Comparison of ENCODE assay signal across 9 cellular contexts in genomic region chr1:8027748-8028631, GRCh38. TPM values are rescaled to one million over a fixed set of nuclear protein-coding genes. Genes with fewer than 3 reads are reported as not detected.
A peak's percentile ranks its signal among the peaks of the same experiment; 100 is the strongest.
DNase-seq lines count a peak whose midpoint lies in the region; ATAC-seq and TF ChIP-seq lines count a peak whose summit lies in the region.
"Had no signal": no experiment of that assay in that cellular context is flagged by ENCODE, and none has a peak within 500 bp of the region (broad histone marks: within the 10 kb centered on the region; RNA-seq: fewer than 3 reads in every experiment).

No MANE protein-coding gene starts in this region.

- peak overlapping the region; percentile 89 for H3K4me2 ChIP-seq in PC-3 (ENCODE audit: low read length)
- H3K4me2 ChIP-seq: KMS-11 had no signal

- H3K9me3 ChIP-seq in PC-3 (ENCODE audit: low read length) (no peaks in the 10 kb centered on the region), esophagus (ENCODE audit: control insufficient read depth in 2 of 2, insufficient read depth in 1 of 2, low read depth in 1 of 2, low read length in 1 of 2) (no peaks in the 10 kb centered on the region), psoas muscle (no peaks in the 10 kb centered on the region)

- H2AFZ ChIP-seq in PC-3 (ENCODE audit: low read length) = no peak overlapping the region

- CTCF ChIA-PET in PC-3 (lab: Charles Lee) = interaction anchor here (0.6 to 2.7 kb wide), 6 partner anchors 12 to 286 kb away, joined by 3 to 8 read pairs (median 4); no protein-coding TSS in a partner anchor

- H3K27me3 ChIP-seq in PC-3 (ENCODE audit: low read length) (no peaks in the 10 kb centered on the region), esophagus (ENCODE audit: control insufficient read depth in 1 of 2, insufficient read depth in 2 of 2, low read length in 2 of 2) (no peaks in the 10 kb centered on the region), psoas muscle (ENCODE audit: insufficient read depth in 3 of 3, low read length in 2 of 3) (no peaks in the 10 kb centered on the region)

- in situ Hi-C loops in GM13977 (cut with MboI; ENCODE audit: low pct_unique_long_range_greater_than_20kb, low sequenced_read_pairs, unreplicated experiment) = no loop called here

- H3K4me3 ChIP-seq in PC-3 (ENCODE audit: low read length) (peak overlapping the region; percentile 98), esophagus (ENCODE audit: low read depth in 1 of 2, low read length in 2 of 2) (no peak overlapping the region), psoas muscle (peak overlapping the region; percentile 13)

- peaks cover 14% of the 10 kb centered on the region for H3F3A ChIP-seq in PC-3 (ENCODE audit: low read length, unreplicated experiment)

- peak overlapping the region; percentile 87 for H3K9ac ChIP-seq in PC-3 (ENCODE audit: low read length)
- H3K9ac ChIP-seq: KMS-11 had no signal

- intact Hi-C loops in PC-3 (cut with micrococcal nuclease) = loop anchor here (1.0 to 2.0 kb wide), 7 partner anchors 33 to 231 kb away; no protein-coding TSS in a partner anchor
- intact Hi-C loops in psoas muscle (cut with DNase I) = no loop called here

- H3K4me1 ChIP-seq in PC-3 (ENCODE audit: insufficient read depth, low read length) = peaks cover 44% of the 10 kb centered on the region
- H3K4me1 ChIP-seq in esophagus (ENCODE audit: control insufficient read depth in 2 of 2, insufficient read depth in 2 of 2, low read length in 1 of 2) = peaks cover 0 to 5% of the 10 kb centered on the region in 2 donors
- peaks cover 34% of the 10 kb centered on the region for H3K4me1 ChIP-seq in psoas muscle

- ATAC-seq in PC-3 (peak; percentile 39), psoas muscle (peak in 2 of 4 donors; percentile 28 to 59), GM21619 (IDR thresholded peaks at IDR 0.05; ENCODE audit: unreplicated experiment) (no peak)

- WGBS in esophagus, 2 donors = 36 to 47% methylated on average over 8 of the region's 8 CpGs
- 50 to 62% (median 56%) methylated on average over 8 of the region's 8 CpGs for WGBS in psoas muscle, 3 donors

- no TSS peak for BruUV-seq in PC-3 (replicated peaks; lab: Mats Ljungman, UMichigan)

- POLR2A ChIA-PET in PC-3 (lab: Charles Lee; ENCODE audit: unreplicated experiment) = interaction anchor here (0.5 to 1.5 kb wide), 17 partner anchors 8 to 322 kb away, joined by 3 to 18 read pairs (median 3); no protein-coding TSS in a partner anchor

- TF ChIP-seq CTCF in PC-3 (conservative IDR thresholded peaks at IDR 0.05; ENCODE audit: low read depth, low read length) (no peak), psoas muscle (IDR thresholded peaks at IDR 0.05) (no peak), GM20000 (IDR thresholded peaks at IDR 0.05; ENCODE audit: extremely low read depth, missing control alignments) (no peak), GM13977 (IDR thresholded peaks at IDR 0.05; ENCODE audit: extremely low read depth, insufficient read depth, missing control alignments) (no peak)

- H4K20me1 ChIP-seq in PC-3 (ENCODE audit: low read length) = peaks cover 26% of the 10 kb centered on the region

- no peaks in the 10 kb centered on the region for H3K9me2 ChIP-seq in PC-3 (replicated peaks; ENCODE audit: low read length)

- H3K36me3 ChIP-seq in PC-3 (ENCODE audit: low read depth, low read length) = peaks cover 24% of the 10 kb centered on the region
- no peaks in the 10 kb centered on the region for H3K36me3 ChIP-seq in esophagus (ENCODE audit: control insufficient read depth in 2 of 2, insufficient read depth in 2 of 2, low read length in 1 of 2)
- H3K36me3 ChIP-seq in psoas muscle (ENCODE audit: insufficient read depth in 1 of 2, low read depth in 1 of 2) = no peaks in the 10 kb centered on the region

- H3K79me2 ChIP-seq in PC-3 (ENCODE audit: low read length) = peaks cover 39% of the 10 kb centered on the region

- peak overlapping the region; percentile 94 for H3K27ac ChIP-seq in PC-3 (ENCODE audit: low read length)
- peak overlapping the region; percentile 79 to 85 for H3K27ac ChIP-seq in esophagus (ENCODE audit: low read depth in 2 of 2, low read length in 1 of 2)
- peak overlapping the region; percentile 87 for H3K27ac ChIP-seq in psoas muscle
- H3K27ac ChIP-seq in caudate nucleus (ENCODE audit: low read depth, low read length) = no peak overlapping the region
- H3K27ac ChIP-seq: KMS-11 had no signal

- peak; percentile 68 for DNase-seq in DMS53 (lab: John Stamatoyannopoulos, UW)
- DNase-seq in PC-3 = peak; percentile 93
- DNase-seq in psoas muscle = no peak
- DNase-seq in GM20000 (ENCODE audit: low spot score) = no peak
- DNase-seq in GM13977 (ENCODE audit: low spot score) = no peak
- no peak for DNase-seq in caudate nucleus (lab: John Stamatoyannopoulos, UW)

RNA-seq across cellular contexts. Expression of gene ERRFI1, which starts 1.9 kb away (rescaled TPM):
- total RNA-seq in PC-3 (2014; rRNA removed) (218 and 227 TPM in 2 replicates), psoas muscle (10 to 100 TPM; 23.2 to 76.2 (median 58.7) TPM)
- polyA plus RNA-seq in esophagus (10 to 100 TPM; 18.2 to 21.3 TPM), psoas muscle (10 to 100 TPM; 55.4 to 99.9 (median 94.9) TPM)

Comparison
In these comparisons a context has a peak if more than half of its experiments do, and no peak if none do; other contexts are left out.
1. DNase-seq: peak in DMS53 (single experiment) and PC-3 (single experiment); none in psoas muscle (0 of 2), GM20000 (single experiment), GM13977 (single experiment) and caudate nucleus (0 of 61).
2. H3K4me3 ChIP-seq: peak in PC-3 (single experiment) and psoas muscle (single experiment); none in esophagus (0 of 2).